ENCODE assay signal across 20 cellular contexts in genomic region chr22:33038131-33038772, GRCh38. TPM values are rescaled to one million over a fixed set of nuclear protein-coding genes. Genes with fewer than 3 reads are reported as not detected.
DNase-seq lines count a peak whose midpoint lies in the region; ATAC-seq and TF ChIP-seq lines count a peak whose summit lies in the region.
"Had no signal": no experiment of that assay in that cellular context is flagged by ENCODE, and none has a peak within 500 bp of the region (broad histone marks: within the 10 kb centered on the region; RNA-seq: fewer than 3 reads in every experiment).

No MANE protein-coding gene starts in this region.

- H3K4me3 ChIP-seq in heart left ventricle (no peak overlapping the region), brain microvascular endothelial cell (ENCODE audit: low read depth, low read length) (no peak overlapping the region)
- H3K4me3 ChIP-seq: sigmoid colon, upper lobe of right lung had no signal

- peak in 1 of 5 donors; percentile 42 for DNase-seq in heart left ventricle
- no peak for DNase-seq in cardiac septum (ENCODE audit: low spot score)
- DNase-seq in brain microvascular endothelial cell, result peak; percentile 2
- DNase-seq in iris pigment epithelial cell (ENCODE audit: low read depth), result peak; percentile 10
- no peak for DNase-seq in activated naive CD4-positive, alpha-beta T cell treated with Interleukin-2 at 50 U/mL for 16 hours
- DNase-seq: activated CD8-positive, alpha-beta memory T cell treated with anti-CD3 and anti-CD28 coated beads, Interleukin-2, amount 50 U/mL, for 48 hours; activated naive CD4-positive, alpha-beta T cell treated with anti-CD3 and anti-CD28 coated beads, Interleukin-2, amount 10 ng/mL, durations not matched to agents 7 days and 5 days; GOT3; naive thymus-derived CD4-positive, alpha-beta T cell; NCI-H1105; NCI-H2227 treated with DMSO at 0.1 percent for 48 hours; sigmoid colon; T-cell; upper lobe of right lung had no signal

- peaks cover 0 to 45% (median 5%) of the 10 kb centered on the region in 9 donors for H3K27me3 ChIP-seq in heart left ventricle
- no peaks in the 10 kb centered on the region for H3K27me3 ChIP-seq in brain microvascular endothelial cell (replicated peaks)
- H3K27me3 ChIP-seq: breast epithelium, upper lobe of right lung had no signal

- ATAC-seq in heart left ventricle (peak in 3 of 4 donors; percentile 34 to 80 (median 48)), HG02571 (IDR thresholded peaks at IDR 0.05; ENCODE audit: unreplicated experiment) (no peak), GM19351 (IDR thresholded peaks at IDR 0.05; ENCODE audit: unreplicated experiment) (no peak), GM18511 (IDR thresholded peaks at IDR 0.05; ENCODE audit: unreplicated experiment) (no peak)
- ATAC-seq: naive thymus-derived CD4-positive, alpha-beta T cell; stimulated activated memory B cell treated with anti-CD40 and anti-IgM and Interleukin-4, amounts not matched to agents 10 μg/mL and 1 μg/mL and 100 μg/mL, for 72 hours; T-cell; upper lobe of right lung had no signal

- H3K4me1 ChIP-seq in heart left ventricle, result peaks cover 0 to 6% (median 0%) of the 10 kb centered on the region in 12 donors
- H3K4me1 ChIP-seq: breast epithelium, sigmoid colon, upper lobe of right lung had no signal

- H3K36me3 ChIP-seq in heart left ventricle (no peaks in the 10 kb centered on the region), brain microvascular endothelial cell (replicated peaks) (no peaks in the 10 kb centered on the region)
- H3K36me3 ChIP-seq: breast epithelium, sigmoid colon, upper lobe of right lung had no signal

- no peak overlapping the region for H3K27ac ChIP-seq in heart left ventricle
- H3K27ac ChIP-seq in brain microvascular endothelial cell, result no peak overlapping the region
- H3K27ac ChIP-seq: breast epithelium, sigmoid colon, upper lobe of right lung had no signal

- in situ Hi-C loops in brain microvascular endothelial cell (cut with HindIII; ENCODE audit: low pct_ligation_motif_present, low sequenced_read_pairs), result no loop called here

- intact Hi-C loops in heart left ventricle (cut with DNase I) (no loop called here), cardiac septum (cut with DNase I) (no loop called here)

- no peak for TF ChIP-seq POLR2A in heart left ventricle (IDR thresholded peaks at IDR 0.05)

- 29 to 48% (median 44%) methylated on average over 6 to 7 of the region's 7 CpGs for whole genome bisulfite sequencing in heart left ventricle, 4 donors

- TF ChIP-seq CTCF in heart left ventricle (IDR thresholded peaks at IDR 0.05), result no peak
- TF ChIP-seq CTCF in brain microvascular endothelial cell (IDR thresholded peaks at IDR 0.05; ENCODE audit: low read depth, low read length, missing control alignments), result no peak

- no peaks in the 10 kb centered on the region for H3K9me3 ChIP-seq in heart left ventricle
- H3K9me3 ChIP-seq: breast epithelium, sigmoid colon, upper lobe of right lung had no signal

RNA-seq across cellular contexts. Expression of gene SYN3, which starts 19.9 kb away (rescaled TPM):
- total RNA-seq in heart left ventricle (under 1 TPM in 5 of 9 donors, not detected in 4; 0.13 to 0.84 (median 0.28) TPM), cardiac septum (0.81 TPM)
- under 1 TPM; 0.15 to 0.17 TPM for polyA plus RNA-seq in heart left ventricle
- total RNA-seq: naive thymus-derived CD4-positive, alpha-beta T cell had no signal
- polyA plus RNA-seq: IgD-negative memory B cell; naive thymus-derived CD4-positive, alpha-beta T cell had no signal

Comparison
In these comparisons a context has a peak if more than half of its experiments do, and no peak if none do; other contexts are left out.
1. ATAC-seq: peak in heart left ventricle (3 of 4); none in HG02571 (single experiment), GM19351 (single experiment) and GM18511 (single experiment).
2. DNase-seq: peak in brain microvascular endothelial cell (single experiment) and iris pigment epithelial cell (single experiment); none in cardiac septum (single experiment) and activated naive CD4-positive, alpha-beta T cell treated with Interleukin-2 at 50 U/mL for 16 hours (single experiment).